In the genomic region with DNA sequence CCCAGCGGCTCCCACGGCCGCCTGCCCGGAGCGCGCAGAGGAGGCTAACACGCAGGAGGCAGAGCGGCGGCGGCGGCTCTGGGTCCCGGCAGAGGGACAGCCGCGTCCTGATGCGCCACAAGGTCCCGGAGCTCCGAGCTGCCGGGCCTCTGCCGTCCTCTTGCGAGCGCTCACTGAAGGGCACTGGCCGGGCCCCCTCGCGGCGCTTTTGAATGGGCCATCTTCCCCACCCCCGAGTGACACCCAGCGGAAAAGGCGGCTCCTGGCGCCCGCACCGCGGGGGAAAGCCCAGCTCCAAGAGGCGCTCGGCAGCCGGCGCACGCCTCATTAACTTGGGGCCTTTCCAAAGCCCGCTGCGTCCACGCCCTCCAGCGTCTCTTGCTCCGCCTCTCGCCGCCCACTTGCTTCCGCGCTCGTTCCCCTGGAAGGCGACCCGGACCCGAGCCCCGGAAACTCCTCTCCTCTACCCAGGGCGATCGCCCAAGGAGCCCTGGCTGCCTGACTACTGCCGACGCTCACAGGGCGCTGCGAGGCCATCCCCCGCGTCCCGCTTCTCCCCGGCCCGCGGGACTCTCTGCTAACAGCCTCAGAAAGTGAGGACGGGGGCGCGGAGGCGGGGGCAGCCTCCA, we compare ENCODE assay signal across 8 cellular contexts.
A peak's percentile ranks its signal among the peaks of the same experiment; 100 is the strongest.
DNase-seq lines count a peak whose midpoint lies in the region; ATAC-seq and TF ChIP-seq lines count a peak whose summit lies in the region.

Gene PHLDA1, minus strand, starts transcription at position 363 of the 629 bp plus-strand sequence.

- H3K4me3 ChIP-seq in AG10803 (ENCODE audit: low read length) = peak within 1 kb of the TSS; percentile 95

- peak; percentile 55 for TF ChIP-seq CTCF in AG10803 (conservative IDR thresholded peaks at IDR 0.05; ENCODE audit: low read length)

- DNase-seq in AG10803 (ENCODE audit: low read depth) (peak; percentile 97), NCI-H345 (lab: John Stamatoyannopoulos, UW) (peak; percentile 80), islet precursor cell (peak; percentile 100)
- DNase-seq in activated CD4-positive, CD25-positive, alpha-beta regulatory T cell (lab: John Stamatoyannopoulos, UW) = peak; percentile 73 to 92 (median 82)
- DNase-seq in central memory CD4-positive, alpha-beta T cell = peak; percentile 89
- DNase-seq in stimulated activated CD4-positive, alpha-beta T cell treated with anti-CD3 and anti-CD28 coated beads, Interleukin-12 subunit alpha, Interleukin-12 subunit beta, amount 100 ng/mL, for 48 hours (ENCODE audit: low read depth in 2 of 3, low spot score in 1 of 3) = peak; percentile 88 to 95 (median 91)

- peak; percentile 85 for ATAC-seq in GM19023 (IDR thresholded peaks at IDR 0.05; ENCODE audit: unreplicated experiment)
- peak; percentile 82 for ATAC-seq in HG03280 (IDR thresholded peaks at IDR 0.05; ENCODE audit: unreplicated experiment)

Comparison
In these comparisons a context has a peak if more than half of its experiments do, and no peak if none do; other contexts are left out.
1. Peak in every context shown above with its lines: DNase-seq, ATAC-seq and H3K4me3 ChIP-seq.